Comparison of ENCODE assay signal across 1 cellular context in the genomic region with DNA sequence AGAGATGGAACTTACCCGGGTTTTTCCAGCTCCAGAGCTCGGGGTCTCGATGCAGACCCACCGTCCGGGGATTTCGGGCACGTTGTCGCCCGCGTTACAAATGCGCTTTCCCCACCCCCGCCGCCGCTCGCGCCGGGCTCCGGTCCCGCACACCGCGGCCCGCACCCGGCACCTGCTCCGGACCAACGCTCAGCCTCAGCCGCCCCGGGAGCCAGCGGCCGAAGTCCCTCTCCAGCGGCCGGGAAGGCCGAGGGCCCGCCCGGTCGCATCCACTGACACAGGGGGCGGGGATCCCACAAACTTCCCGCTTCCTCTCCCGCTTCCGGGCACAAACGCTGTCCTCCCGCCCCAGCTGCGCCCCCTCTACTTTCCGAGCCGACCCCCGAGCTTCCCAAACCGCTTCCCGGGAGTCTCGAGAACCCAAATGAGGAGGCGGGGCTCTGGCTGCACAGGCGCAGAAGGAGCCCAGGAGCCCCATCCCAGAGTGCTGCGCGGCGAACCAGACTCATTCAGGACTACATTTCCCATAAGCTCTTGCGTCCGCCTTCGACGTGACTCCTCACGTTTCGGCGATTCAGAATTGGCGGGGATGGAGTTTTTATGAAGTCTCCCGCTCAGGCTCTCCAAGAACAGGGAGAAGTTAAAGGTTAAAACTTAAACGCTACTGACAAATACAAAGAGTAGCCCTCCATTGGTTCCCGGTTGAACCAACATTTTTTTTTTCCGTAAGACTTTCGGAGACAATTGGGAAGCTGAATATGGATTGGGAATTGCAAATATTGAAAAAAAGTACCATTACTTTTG.
TF ChIP-seq lines count a peak whose summit lies in the region.

A gene (minus strand): TSS at position 442 of the 804 bp plus-strand sequence. CDS start 2,553 bp downstream, outside the sequence.

TF ChIP-seq in HepG2, 621 proteins besides CTCF, POLR2A, EP300 and RAD21 (continued from another document and continues in another):
- TF ChIP-seq, protein P1, sequence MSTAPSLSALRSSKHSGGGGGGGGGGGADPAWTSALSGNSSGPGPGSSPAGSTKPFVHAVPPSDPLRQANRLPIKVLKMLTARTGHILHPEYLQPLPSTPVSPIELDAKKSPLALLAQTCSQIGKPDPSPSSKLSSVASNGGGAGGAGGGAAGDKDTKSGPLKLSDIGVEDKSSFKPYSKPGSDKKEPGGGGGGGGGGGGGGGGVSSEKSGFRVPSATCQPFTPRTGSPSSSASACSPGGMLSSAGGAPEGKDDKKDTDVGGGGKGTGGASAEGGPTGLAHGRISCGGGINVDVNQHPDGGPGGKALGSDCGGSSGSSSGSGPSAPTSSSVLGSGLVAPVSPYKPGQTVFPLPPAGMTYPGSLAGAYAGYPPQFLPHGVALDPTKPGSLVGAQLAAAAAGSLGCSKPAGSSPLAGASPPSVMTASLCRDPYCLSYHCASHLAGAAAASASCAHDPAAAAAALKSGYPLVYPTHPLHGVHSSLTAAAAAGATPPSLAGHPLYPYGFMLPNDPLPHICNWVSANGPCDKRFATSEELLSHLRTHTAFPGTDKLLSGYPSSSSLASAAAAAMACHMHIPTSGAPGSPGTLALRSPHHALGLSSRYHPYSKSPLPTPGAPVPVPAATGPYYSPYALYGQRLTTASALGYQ (CRISPR knock-in tag; IDR thresholded peaks at IDR 0.05), result 0 out of 2 replicates have a peak, but pooled peaks have one; percentile 39
- TF ChIP-seq TARDBP (CRISPR knock-in tag; IDR thresholded peaks at IDR 0.05) (peak; percentile 60; the same call in 1 of the 2 replicates), PITX1 (CRISPR knock-in tag; IDR thresholded peaks at IDR 0.05) (0 out of 2 replicates have a peak, but pooled peaks have one; percentile 21), GATAD2A (CRISPR knock-in tag; IDR thresholded peaks at IDR 0.05) (peak; percentile 75), MIER3 (CRISPR knock-in tag; IDR thresholded peaks at IDR 0.05; ENCODE audit: borderline replicate concordance) (0 out of 2 replicates have a peak, but pooled peaks have one; percentile 43), NFRKB (IDR thresholded peaks at IDR 0.05) (no peak), SALL1 (CRISPR knock-in tag; IDR thresholded peaks at IDR 0.05) (peak; percentile 78), YY1 (IDR thresholded peaks at IDR 0.05; ENCODE audit: insufficient read depth, insufficient replicate concordance, low read depth, low read length) (peak; percentile 12), ZNF350 (CRISPR knock-in tag; IDR thresholded peaks at IDR 0.05; ENCODE audit: borderline replicate concordance, low read depth) (peak; percentile 49; the same call in 1 of the 2 replicates), ZNF614 (CRISPR knock-in tag; IDR thresholded peaks at IDR 0.05; ENCODE audit: borderline replicate concordance) (peak; percentile 66), TAF1 (CRISPR knock-in tag; IDR thresholded peaks at IDR 0.05) (peak; percentile 60; the same call in 1 of the 2 replicates), PTBP1 (IDR thresholded peaks at IDR 0.05; ENCODE audit: low read depth, low read length, poor library complexity, severe bottlenecking) (peak; percentile 27), TOPORS (CRISPR knock-in tag; IDR thresholded peaks at IDR 0.05) (peak; percentile 61; the same call in 1 of the 2 replicates), KMT2B (CRISPR knock-in tag; IDR thresholded peaks at IDR 0.05) (peak; percentile 78; the same call in 1 of the 2 replicates), KLF11 (CRISPR knock-in tag; IDR thresholded peaks at IDR 0.05) (peak; percentile 29; the same call in 1 of the 2 replicates), FOXM1 (CRISPR knock-in tag; IDR thresholded peaks at IDR 0.05) (no peak), ZFP36 (IDR thresholded peaks at IDR 0.05; ENCODE audit: borderline replicate concordance, low read depth, low read length, partially characterized antibody) (no peak), ZNF230 (CRISPR knock-in tag; IDR thresholded peaks at IDR 0.05) (no peak), ESRRA (CRISPR knock-in tag; IDR thresholded peaks at IDR 0.05; ENCODE audit: low read depth) (peak; percentile 7; the same call in 1 of the 2 replicates), SAP130 (CRISPR knock-in tag; IDR thresholded peaks at IDR 0.05; ENCODE audit: low read depth) (peak; percentile 80), BHLHE40 (IDR thresholded peaks at IDR 0.05; ENCODE audit: low read length) (peak; percentile 91), ZNF383 (CRISPR knock-in tag; IDR thresholded peaks at IDR 0.05; ENCODE audit: borderline replicate concordance) (no peak), CREB1 (IDR thresholded peaks at IDR 0.05) (peak; percentile 59; the same call in 1 of the 2 replicates), CREB1 (CRISPR knock-in tag; IDR thresholded peaks at IDR 0.05) (peak; percentile 89), ZNF235 (CRISPR knock-in tag; IDR thresholded peaks at IDR 0.05; ENCODE audit: borderline replicate concordance) (peak; percentile 53; the same call in 1 of the 2 replicates), SP5 (CRISPR knock-in tag; IDR thresholded peaks at IDR 0.05; ENCODE audit: borderline replicate concordance, low read depth) (peak; percentile 69; the same call in 1 of the 2 replicates), MXD4 (CRISPR knock-in tag; IDR thresholded peaks at IDR 0.05) (peak; percentile 70), NFYB (CRISPR knock-in tag; IDR thresholded peaks at IDR 0.05) (peak; percentile 27; the same call in 1 of the 2 replicates), HNF4A (CRISPR knock-in tag; IDR thresholded peaks at IDR 0.05) (0 out of 2 replicates have a peak, but pooled peaks have one; percentile 3), ZFP36L1 (CRISPR knock-in tag; IDR thresholded peaks at IDR 0.05) (peak; percentile 85; the same call in 1 of the 2 replicates), MTF2 (CRISPR knock-in tag; IDR thresholded peaks at IDR 0.05; ENCODE audit: borderline replicate concordance) (0 out of 2 replicates have a peak, but pooled peaks have one; percentile 55), ZNF274 (CRISPR knock-in tag; IDR thresholded peaks at IDR 0.05) (0 out of 2 replicates have a peak, but pooled peaks have one; percentile 26), SOX13 (IDR thresholded peaks at IDR 0.05) (no peak), SOX13 (CRISPR knock-in tag; conservative IDR thresholded peaks at IDR 0.05 in 1 of 2, IDR thresholded peaks at IDR 0.05 in 1 of 2) (0 out of 4 replicates have a peak, but pooled peaks of 1 of the 2 experiments have one; percentile 6)
- TF ChIP-seq, protein P2, sequence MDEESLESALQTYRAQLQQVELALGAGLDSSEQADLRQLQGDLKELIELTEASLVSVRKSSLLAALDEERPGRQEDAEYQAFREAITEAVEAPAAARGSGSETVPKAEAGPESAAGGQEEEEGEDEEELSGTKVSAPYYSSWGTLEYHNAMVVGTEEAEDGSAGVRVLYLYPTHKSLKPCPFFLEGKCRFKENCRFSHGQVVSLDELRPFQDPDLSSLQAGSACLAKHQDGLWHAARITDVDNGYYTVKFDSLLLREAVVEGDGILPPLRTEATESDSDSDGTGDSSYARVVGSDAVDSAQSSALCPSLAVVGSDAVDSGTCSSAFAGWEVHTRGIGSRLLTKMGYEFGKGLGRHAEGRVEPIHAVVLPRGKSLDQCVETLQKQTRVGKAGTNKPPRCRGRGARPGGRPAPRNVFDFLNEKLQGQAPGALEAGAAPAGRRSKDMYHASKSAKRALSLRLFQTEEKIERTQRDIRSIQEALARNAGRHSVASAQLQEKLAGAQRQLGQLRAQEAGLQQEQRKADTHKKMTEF (CRISPR knock-in tag; IDR thresholded peaks at IDR 0.05), result peak; percentile 48; the same call in 1 of the 2 replicates
- TF ChIP-seq, protein P3, sequence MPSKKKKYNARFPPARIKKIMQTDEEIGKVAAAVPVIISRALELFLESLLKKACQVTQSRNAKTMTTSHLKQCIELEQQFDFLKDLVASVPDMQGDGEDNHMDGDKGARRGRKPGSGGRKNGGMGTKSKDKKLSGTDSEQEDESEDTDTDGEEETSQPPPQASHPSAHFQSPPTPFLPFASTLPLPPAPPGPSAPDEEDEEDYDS (CRISPR knock-in tag; IDR thresholded peaks at IDR 0.05), result peak; percentile 61
- TF ChIP-seq, protein P4, sequence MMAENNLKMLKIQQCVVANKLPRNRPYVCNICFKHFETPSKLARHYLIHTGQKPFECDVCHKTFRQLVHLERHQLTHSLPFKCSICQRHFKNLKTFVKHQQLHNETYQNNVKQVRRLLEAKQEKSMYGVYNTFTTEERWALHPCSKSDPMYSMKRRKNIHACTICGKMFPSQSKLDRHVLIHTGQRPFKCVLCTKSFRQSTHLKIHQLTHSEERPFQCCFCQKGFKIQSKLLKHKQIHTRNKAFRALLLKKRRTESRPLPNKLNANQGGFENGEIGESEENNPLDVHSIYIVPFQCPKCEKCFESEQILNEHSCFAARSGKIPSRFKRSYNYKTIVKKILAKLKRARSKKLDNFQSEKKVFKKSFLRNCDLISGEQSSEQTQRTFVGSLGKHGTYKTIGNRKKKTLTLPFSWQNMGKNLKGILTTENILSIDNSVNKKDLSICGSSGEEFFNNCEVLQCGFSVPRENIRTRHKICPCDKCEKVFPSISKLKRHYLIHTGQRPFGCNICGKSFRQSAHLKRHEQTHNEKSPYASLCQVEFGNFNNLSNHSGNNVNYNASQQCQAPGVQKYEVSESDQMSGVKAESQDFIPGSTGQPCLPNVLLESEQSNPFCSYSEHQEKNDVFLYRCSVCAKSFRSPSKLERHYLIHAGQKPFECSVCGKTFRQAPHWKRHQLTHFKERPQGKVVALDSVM (CRISPR knock-in tag; IDR thresholded peaks at IDR 0.05), result peak; percentile 17; the same call in 1 of the 2 replicates
- TF ChIP-seq, protein P5, sequence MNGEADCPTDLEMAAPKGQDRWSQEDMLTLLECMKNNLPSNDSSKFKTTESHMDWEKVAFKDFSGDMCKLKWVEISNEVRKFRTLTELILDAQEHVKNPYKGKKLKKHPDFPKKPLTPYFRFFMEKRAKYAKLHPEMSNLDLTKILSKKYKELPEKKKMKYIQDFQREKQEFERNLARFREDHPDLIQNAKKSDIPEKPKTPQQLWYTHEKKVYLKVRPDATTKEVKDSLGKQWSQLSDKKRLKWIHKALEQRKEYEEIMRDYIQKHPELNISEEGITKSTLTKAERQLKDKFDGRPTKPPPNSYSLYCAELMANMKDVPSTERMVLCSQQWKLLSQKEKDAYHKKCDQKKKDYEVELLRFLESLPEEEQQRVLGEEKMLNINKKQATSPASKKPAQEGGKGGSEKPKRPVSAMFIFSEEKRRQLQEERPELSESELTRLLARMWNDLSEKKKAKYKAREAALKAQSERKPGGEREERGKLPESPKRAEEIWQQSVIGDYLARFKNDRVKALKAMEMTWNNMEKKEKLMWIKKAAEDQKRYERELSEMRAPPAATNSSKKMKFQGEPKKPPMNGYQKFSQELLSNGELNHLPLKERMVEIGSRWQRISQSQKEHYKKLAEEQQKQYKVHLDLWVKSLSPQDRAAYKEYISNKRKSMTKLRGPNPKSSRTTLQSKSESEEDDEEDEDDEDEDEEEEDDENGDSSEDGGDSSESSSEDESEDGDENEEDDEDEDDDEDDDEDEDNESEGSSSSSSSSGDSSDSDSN (CRISPR knock-in tag; IDR thresholded peaks at IDR 0.05), result peak; percentile 94
- TF ChIP-seq, protein P6, sequence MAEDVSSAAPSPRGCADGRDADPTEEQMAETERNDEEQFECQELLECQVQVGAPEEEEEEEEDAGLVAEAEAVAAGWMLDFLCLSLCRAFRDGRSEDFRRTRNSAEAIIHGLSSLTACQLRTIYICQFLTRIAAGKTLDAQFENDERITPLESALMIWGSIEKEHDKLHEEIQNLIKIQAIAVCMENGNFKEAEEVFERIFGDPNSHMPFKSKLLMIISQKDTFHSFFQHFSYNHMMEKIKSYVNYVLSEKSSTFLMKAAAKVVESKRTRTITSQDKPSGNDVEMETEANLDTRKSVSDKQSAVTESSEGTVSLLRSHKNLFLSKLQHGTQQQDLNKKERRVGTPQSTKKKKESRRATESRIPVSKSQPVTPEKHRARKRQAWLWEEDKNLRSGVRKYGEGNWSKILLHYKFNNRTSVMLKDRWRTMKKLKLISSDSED (CRISPR knock-in tag; IDR thresholded peaks at IDR 0.05), result no peak
- TF ChIP-seq, protein P7, sequence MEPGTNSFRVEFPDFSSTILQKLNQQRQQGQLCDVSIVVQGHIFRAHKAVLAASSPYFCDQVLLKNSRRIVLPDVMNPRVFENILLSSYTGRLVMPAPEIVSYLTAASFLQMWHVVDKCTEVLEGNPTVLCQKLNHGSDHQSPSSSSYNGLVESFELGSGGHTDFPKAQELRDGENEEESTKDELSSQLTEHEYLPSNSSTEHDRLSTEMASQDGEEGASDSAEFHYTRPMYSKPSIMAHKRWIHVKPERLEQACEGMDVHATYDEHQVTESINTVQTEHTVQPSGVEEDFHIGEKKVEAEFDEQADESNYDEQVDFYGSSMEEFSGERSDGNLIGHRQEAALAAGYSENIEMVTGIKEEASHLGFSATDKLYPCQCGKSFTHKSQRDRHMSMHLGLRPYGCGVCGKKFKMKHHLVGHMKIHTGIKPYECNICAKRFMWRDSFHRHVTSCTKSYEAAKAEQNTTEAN (CRISPR knock-in tag; conservative IDR thresholded peaks at IDR 0.05), result no peak
- TF ChIP-seq, protein P8, sequence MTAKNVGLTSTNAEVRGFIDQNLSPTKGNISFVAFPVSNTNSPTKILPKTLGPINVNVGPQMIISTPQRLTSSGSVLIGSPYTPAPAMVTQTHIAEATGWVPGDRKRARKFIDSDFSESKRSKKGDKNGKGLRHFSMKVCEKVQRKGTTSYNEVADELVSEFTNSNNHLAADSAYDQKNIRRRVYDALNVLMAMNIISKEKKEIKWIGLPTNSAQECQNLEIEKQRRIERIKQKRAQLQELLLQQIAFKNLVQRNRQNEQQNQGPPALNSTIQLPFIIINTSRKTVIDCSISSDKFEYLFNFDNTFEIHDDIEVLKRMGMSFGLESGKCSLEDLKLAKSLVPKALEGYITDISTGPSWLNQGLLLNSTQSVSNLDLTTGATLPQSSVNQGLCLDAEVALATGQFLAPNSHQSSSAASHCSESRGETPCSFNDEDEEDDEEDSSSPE (CRISPR knock-in tag; IDR thresholded peaks at IDR 0.05), result peak; percentile 93
- TF ChIP-seq, protein P9, sequence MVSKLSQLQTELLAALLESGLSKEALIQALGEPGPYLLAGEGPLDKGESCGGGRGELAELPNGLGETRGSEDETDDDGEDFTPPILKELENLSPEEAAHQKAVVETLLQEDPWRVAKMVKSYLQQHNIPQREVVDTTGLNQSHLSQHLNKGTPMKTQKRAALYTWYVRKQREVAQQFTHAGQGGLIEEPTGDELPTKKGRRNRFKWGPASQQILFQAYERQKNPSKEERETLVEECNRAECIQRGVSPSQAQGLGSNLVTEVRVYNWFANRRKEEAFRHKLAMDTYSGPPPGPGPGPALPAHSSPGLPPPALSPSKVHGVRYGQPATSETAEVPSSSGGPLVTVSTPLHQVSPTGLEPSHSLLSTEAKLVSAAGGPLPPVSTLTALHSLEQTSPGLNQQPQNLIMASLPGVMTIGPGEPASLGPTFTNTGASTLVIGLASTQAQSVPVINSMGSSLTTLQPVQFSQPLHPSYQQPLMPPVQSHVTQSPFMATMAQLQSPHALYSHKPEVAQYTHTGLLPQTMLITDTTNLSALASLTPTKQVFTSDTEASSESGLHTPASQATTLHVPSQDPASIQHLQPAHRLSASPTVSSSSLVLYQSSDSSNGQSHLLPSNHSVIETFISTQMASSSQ (IDR thresholded peaks at IDR 0.05; ENCODE audit: low read depth), result no peak
- TF ChIP-seq, protein P9 (CRISPR knock-in tag; IDR thresholded peaks at IDR 0.05; ENCODE audit: borderline replicate concordance), result no peak
